8 cellular contexts compared by ENCODE assay signal in genomic region chr12:107761502-107761904, GRCh38. TPM values are rescaled to one million over a fixed set of nuclear protein-coding genes. Genes with fewer than 3 reads are reported as not detected.
A peak's percentile ranks its signal among the peaks of the same experiment; 100 is the strongest.
DNase-seq lines count a peak whose midpoint lies in the region; FAIRE-seq and TF ChIP-seq lines count a peak whose summit lies in the region.

No MANE protein-coding gene starts in this region.

- H3K36me3 ChIP-seq in SK-N-MC (ENCODE audit: insufficient read depth, low read length): peaks cover 20% of the 10 kb centered on the region
- H3K36me3 ChIP-seq in endothelial cell of umbilical vein (ENCODE audit: control insufficient read depth in 2 of 2, extremely low read depth in 1 of 2, insufficient read depth in 2 of 2, low read length in 2 of 2): peaks cover 3 to 9% of the 10 kb centered on the region in 2 experiments

- peak overlapping the region; percentile 71 for H3K27ac Mint-ChIP-seq in activated T-cell treated with anti-CD3 and anti-CD28 coated beads, Interleukin-2, amount 50 U/mL, for 24 hours
- peak overlapping the region; percentile 25 for H3K27ac Mint-ChIP-seq in nephron progenitor cell

- TF ChIP-seq CTCF in endothelial cell of umbilical vein (IDR thresholded peaks at IDR 0.05; ENCODE audit: extremely low read depth in 1 of 2, insufficient read depth in 1 of 2, low read depth in 1 of 2, low read length in 2 of 2): no peak
- TF ChIP-seq CTCF in nephron progenitor cell (IDR thresholded peaks at IDR 0.05): no peak

- no peaks in the 10 kb centered on the region for H3K9me3 Mint-ChIP-seq in activated T-cell treated with anti-CD3 and anti-CD28 coated beads, Interleukin-2, amount 50 U/mL, for 24 hours
- no peaks in the 10 kb centered on the region for H3K9me3 Mint-ChIP-seq in nephron progenitor cell

- intact Hi-C loops in endothelial cell of umbilical vein (cut with micrococcal nuclease): loop anchor here (1.0 to 2.0 kb wide), 3 partner anchors 76 to 669 kb away; partner anchors contain the start of genes CRY1 and PWP1

- no TSS peak for BruUV-seq in endothelial cell of umbilical vein (replicated peaks; lab: Mats Ljungman, UMichigan)

- H3K4me1 Mint-ChIP-seq in activated T-cell treated with anti-CD3 and anti-CD28 coated beads, Interleukin-2, amount 50 U/mL, for 24 hours (ENCODE audit: low read depth): peaks cover 31% of the 10 kb centered on the region
- peaks cover 29% of the 10 kb centered on the region for H3K4me1 Mint-ChIP-seq in nephron progenitor cell

- no peaks in the 10 kb centered on the region for H4K20me1 ChIP-seq in endothelial cell of umbilical vein (replicated peaks; ENCODE audit: control insufficient read depth, extremely low read depth, insufficient read depth, low read length)

- peaks cover 1 to 8% of the 10 kb centered on the region in 2 experiments for H3K27me3 ChIP-seq in endothelial cell of umbilical vein (ENCODE audit: control insufficient read depth in 2 of 2, insufficient read depth in 2 of 2, low read length in 2 of 2)

- dilution Hi-C loops in endothelial cell of umbilical vein (cut with MboI; ENCODE audit: extremely low pct_ligation_motif_present, low sequenced_read_pairs): no loop called here

- peak overlapping the region; percentile 91 for H3K4me3 Mint-ChIP-seq in activated T-cell treated with anti-CD3 and anti-CD28 coated beads, Interleukin-2, amount 50 U/mL, for 24 hours
- H3K4me3 Mint-ChIP-seq in nephron progenitor cell: peak overlapping the region; percentile 89

- H3K27me3 Mint-ChIP-seq in activated T-cell treated with anti-CD3 and anti-CD28 coated beads, Interleukin-2, amount 50 U/mL, for 24 hours: no peaks in the 10 kb centered on the region
- H3K27me3 Mint-ChIP-seq in nephron progenitor cell (ENCODE audit: low read depth, poor library complexity): peaks cover 21% of the 10 kb centered on the region

- peaks cover 43% of the 10 kb centered on the region for H3K79me2 ChIP-seq in endothelial cell of umbilical vein (ENCODE audit: control insufficient read depth, insufficient read depth, low read length)

- H3K9me3 ChIP-seq in SK-N-MC (ENCODE audit: low read depth, low read length) (no peaks in the 10 kb centered on the region), endothelial cell of umbilical vein (replicated peaks; ENCODE audit: control insufficient read depth, insufficient read depth, low read length) (no peaks in the 10 kb centered on the region)

- no peak for TF ChIP-seq POLR2A in endothelial cell of umbilical vein (IDR thresholded peaks at IDR 0.05; ENCODE audit: low read depth, low read length)

- H3K4me2 ChIP-seq in endothelial cell of umbilical vein (ENCODE audit: insufficient read depth, low read length): peak overlapping the region; percentile 88

- H3K9me1 ChIP-seq in endothelial cell of umbilical vein (replicated peaks; ENCODE audit: control insufficient read depth, extremely low read depth, insufficient read depth, low read length): no peaks in the 10 kb centered on the region

- POLR2A ChIA-PET in endothelial cell of umbilical vein (lab: Charles Lee): no interaction called here

- H3K4me3 ChIP-seq in SK-N-MC (peak overlapping the region; percentile 81), endothelial cell of umbilical vein (replicated peaks in 1 of 3; ENCODE audit: insufficient read depth in 1 of 3, low read depth in 1 of 3, low read length in 3 of 3) (peak overlapping the region; percentile 32 to 88 (median 36))

- H3K9ac ChIP-seq in SK-N-MC (ENCODE audit: insufficient read length) (peak overlapping the region; percentile 36), endothelial cell of umbilical vein (replicated peaks; ENCODE audit: extremely low read depth, insufficient read depth, low read length) (peak overlapping the region; percentile 49)

- DNase-seq in activated T-cell treated with anti-CD3 and anti-CD28 coated beads, Interleukin-2, amount 50 U/mL, for 24 hours: no peak
- DNase-seq in activated T-cell treated with anti-CD3 and anti-CD28 coated beads, Interleukin-2, amount 50 U/mL, for 1 hour: no peak
- no peak for DNase-seq in SK-N-MC (ENCODE audit: low read depth, low spot score)
- no peak for DNase-seq in endothelial cell of umbilical vein (ENCODE audit: low read depth, low spot score)
- DNase-seq in nephron progenitor cell: peak; percentile 18
- DNase-seq in NCI-H345 (lab: John Stamatoyannopoulos, UW): no peak
- no peak for DNase-seq in GM19238 (ENCODE audit: insufficient read length, low spot score)
- no peak for DNase-seq in globus pallidus (ENCODE audit: low spot score)

- peaks cover 37% of the 10 kb centered on the region for H3K36me3 Mint-ChIP-seq in activated T-cell treated with anti-CD3 and anti-CD28 coated beads, Interleukin-2, amount 50 U/mL, for 24 hours (ENCODE audit: low read depth)
- peaks cover 7% of the 10 kb centered on the region for H3K36me3 Mint-ChIP-seq in nephron progenitor cell (ENCODE audit: low read depth)

- FAIRE-seq in endothelial cell of umbilical vein (lab: Jason Lieb, UNC): no peak

- H2AFZ ChIP-seq in endothelial cell of umbilical vein (ENCODE audit: low read depth, low read length): peak overlapping the region; percentile 94

- CTCF ChIA-PET in endothelial cell of umbilical vein (lab: Charles Lee): interaction anchor here (0.6 to 1.0 kb wide), 2 partner anchors 85 to 124 kb away, joined by 4 to 5 read pairs; no protein-coding TSS in a partner anchor

- H3K27ac ChIP-seq in SK-N-MC (no peak overlapping the region), endothelial cell of umbilical vein (ENCODE audit: insufficient read depth, low read depth, low read length) (peak overlapping the region; percentile 5)

- peaks cover 27% of the 10 kb centered on the region for H3K4me1 ChIP-seq in endothelial cell of umbilical vein (ENCODE audit: control insufficient read depth, extremely low read depth, insufficient read depth, low read length)

TF ChIP-seq in endothelial cell of umbilical vein, 7 proteins besides CTCF, POLR2A, EP300 and RAD21:
- TF ChIP-seq EZH2 (IDR thresholded peaks at IDR 0.05; ENCODE audit: borderline replicate concordance, low read depth, low read length, severe bottlenecking) (no peak), POLR2AphosphoS5 (IDR thresholded peaks at IDR 0.05; ENCODE audit: insufficient read depth, low read depth, low read length) (no peak), GATA2 (IDR thresholded peaks at IDR 0.05; ENCODE audit: insufficient read depth, insufficient read length, low read depth, low read length) (no peak), MAX (IDR thresholded peaks at IDR 0.05; ENCODE audit: insufficient read depth, insufficient read length) (no peak), JUN (IDR thresholded peaks at IDR 0.05; ENCODE audit: borderline replicate concordance, insufficient read depth, insufficient read length, low read depth) (no peak), MYC (IDR thresholded peaks at IDR 0.05; ENCODE audit: low read depth, low read length) (no peak), FOS (IDR thresholded peaks at IDR 0.05; ENCODE audit: borderline replicate concordance, insufficient read depth, low read length) (no peak)

RNA-seq across cellular contexts. Expression of gene PRDM4, which starts 0.6 kb away (rescaled TPM):
- total RNA-seq in endothelial cell of umbilical vein: 33.4 and 36.8 TPM in 2 replicates
- polyA plus RNA-seq in endothelial cell of umbilical vein: 22.1 and 25.6 TPM in 2 replicates
- polyA plus RNA-seq in endothelial cell of umbilical vein (2011; cell fraction: cytosol; rRNA removed): 26.4 and 27.6 TPM in 2 replicates
- polyA plus RNA-seq in endothelial cell of umbilical vein (2011; cell fraction: nucleus; rRNA removed): 37.1 and 39.7 TPM in 2 replicates
- polyA plus RNA-seq in endothelial cell of umbilical vein (2012): 31.1 and 37.0 TPM in 2 replicates
- polyA minus RNA-seq in endothelial cell of umbilical vein: 31.4 and 44.6 TPM in 2 replicates
- 12.7 TPM for polyA minus RNA-seq in endothelial cell of umbilical vein (2011; cell fraction: cytosol; rRNA and poly(A)+ RNA removed)
- polyA minus RNA-seq in endothelial cell of umbilical vein (2011; cell fraction: nucleus; rRNA and poly(A)+ RNA removed): 32.0 and 32.3 TPM in 2 replicates

RNA-seq across cellular contexts. Expression of gene ASCL4, which starts 13.0 kb away (rescaled TPM):
- not detected in 2 replicates for total RNA-seq in endothelial cell of umbilical vein
- polyA plus RNA-seq in endothelial cell of umbilical vein: not detected in 2 replicates
- polyA plus RNA-seq in endothelial cell of umbilical vein (2011; cell fraction: cytosol; rRNA removed): not detected in 2 replicates
- not detected in 2 replicates for polyA plus RNA-seq in endothelial cell of umbilical vein (2011; cell fraction: nucleus; rRNA removed)
- polyA plus RNA-seq in endothelial cell of umbilical vein (2012): not detected in 2 replicates
- polyA minus RNA-seq in endothelial cell of umbilical vein: not detected in 2 replicates
- polyA minus RNA-seq in endothelial cell of umbilical vein (2011; cell fraction: cytosol; rRNA and poly(A)+ RNA removed): not detected
- polyA minus RNA-seq in endothelial cell of umbilical vein (2011; cell fraction: nucleus; rRNA and poly(A)+ RNA removed): not detected in 2 replicates
